9 cellular contexts compared by ENCODE assay signal in the genomic region with DNA sequence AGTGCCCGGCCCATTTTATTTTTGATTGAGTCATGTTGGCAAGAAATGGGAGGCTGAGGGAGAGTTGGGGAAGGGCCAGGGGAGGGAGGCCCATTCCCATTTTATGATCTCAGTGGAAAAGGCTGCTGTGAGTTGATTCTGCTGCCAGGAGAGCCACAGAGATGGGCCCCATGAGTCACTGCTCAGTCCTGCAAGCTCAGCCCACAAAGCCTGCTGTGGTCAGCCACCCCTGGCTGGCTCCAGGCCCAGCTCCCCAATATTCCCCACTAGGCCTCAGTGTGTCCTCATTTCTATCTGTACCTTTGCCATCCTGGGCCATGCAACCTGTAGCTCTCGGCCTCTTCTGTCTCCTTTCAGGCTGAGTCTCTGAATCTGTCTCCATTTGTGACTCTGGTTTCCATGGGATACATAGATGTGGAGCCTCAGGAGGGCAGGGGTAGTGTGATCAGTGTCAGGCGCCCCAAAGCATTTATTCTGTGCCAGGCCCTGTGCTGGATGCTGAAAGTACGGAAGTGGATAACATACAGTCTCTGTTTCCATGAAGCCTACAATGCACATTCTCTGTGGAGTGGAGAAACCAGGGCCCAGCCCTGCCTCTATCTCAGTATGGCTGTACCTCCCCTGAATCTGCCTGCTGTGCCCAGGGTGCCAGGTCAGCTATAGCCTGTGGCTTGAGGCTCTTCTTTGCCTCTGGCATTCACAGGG. TPM values are rescaled to one million over a fixed set of nuclear protein-coding genes. Genes with fewer than 3 reads are reported as not detected.
DNase-seq lines count a peak whose midpoint lies in the region; ATAC-seq and TF ChIP-seq lines count a peak whose summit lies in the region.
"Had no signal": no experiment of that assay in that cellular context is flagged by ENCODE, and none has a peak within 500 bp of the region (broad histone marks: within the 10 kb centered on the region; RNA-seq: fewer than 3 reads in every experiment).

No MANE protein-coding gene starts in this region.

- no peak overlapping the region for H3K27ac Mint-ChIP-seq in CD8-positive, alpha-beta T cell
- peak overlapping the region; percentile 58 to 77 for H3K27ac Mint-ChIP-seq in natural killer cell treated with Interleukin-12 subunit alpha and Interleukin-12 subunit beta and Interleukin-15 and Interleukin-18, amount 100 ng/mL, for 72 hours

- peaks cover 22% of the 10 kb centered on the region for H3K36me3 Mint-ChIP-seq in CD8-positive, alpha-beta T cell
- H3K36me3 Mint-ChIP-seq in natural killer cell treated with Interleukin-12 subunit alpha and Interleukin-12 subunit beta and Interleukin-15 and Interleukin-18, amount 100 ng/mL, for 72 hours, result peaks cover 5% of the 10 kb centered on the region

- no peaks in the 10 kb centered on the region for H3K27me3 ChIP-seq in CD8-positive, alpha-beta T cell (ENCODE audit: insufficient read depth, low read length)

- no peak overlapping the region for H3K27ac ChIP-seq in CD8-positive, alpha-beta T cell (ENCODE audit: low read depth, low read length)

- no peak for ATAC-seq in CD8-positive, alpha-beta T cell
- ATAC-seq in natural killer cell treated with Interleukin-12 subunit alpha and Interleukin-12 subunit beta and Interleukin-15 and Interleukin-18, amount 100 ng/mL, for 72 hours, result no peak
- ATAC-seq in HG03108 (IDR thresholded peaks at IDR 0.05; ENCODE audit: unreplicated experiment) (no peak), HG02885 (IDR thresholded peaks at IDR 0.05; ENCODE audit: poor library complexity, unreplicated experiment) (no peak), GM21423 (IDR thresholded peaks at IDR 0.05; ENCODE audit: unreplicated experiment) (no peak)

- peaks cover 21% of the 10 kb centered on the region for H3K4me1 ChIP-seq in CD8-positive, alpha-beta T cell (ENCODE audit: insufficient read depth, low read length)

- intact Hi-C loops in CD8-positive, alpha-beta T cell (cut with DNase I, micrococcal nuclease), result loop anchor here in 1 of 2 experiments (5.0 kb wide), 1 partner anchor 190 kb away; no protein-coding TSS in a partner anchor

- no peaks in the 10 kb centered on the region for H3K27me3 Mint-ChIP-seq in CD8-positive, alpha-beta T cell (ENCODE audit: low read depth)
- no peaks in the 10 kb centered on the region for H3K27me3 Mint-ChIP-seq in natural killer cell treated with Interleukin-12 subunit alpha and Interleukin-12 subunit beta and Interleukin-15 and Interleukin-18, amount 100 ng/mL, for 72 hours

- no peak for TF ChIP-seq CTCF in CD8-positive, alpha-beta T cell (IDR thresholded peaks at IDR 0.05)
- no peak for TF ChIP-seq CTCF in choroid plexus epithelial cell (conservative IDR thresholded peaks at IDR 0.05; ENCODE audit: low read depth, low read length)

- DNase-seq in CD8-positive, alpha-beta T cell, result no peak
- DNase-seq in NCI-H226 (peak; percentile 98), choroid plexus epithelial cell (ENCODE audit: low read depth) (peak; percentile 98), DMS 273 treated with DMSO at 0.1 percent for 48 hours (lab: John Stamatoyannopoulos, UW) (no peak)
- no peak for DNase-seq in natural killer cell treated with Interleukin-12 subunit alpha and Interleukin-12 subunit beta and Interleukin-15 and Interleukin-18, amount 100 ng/mL, for 72 hours (ENCODE audit: low spot score)

- peaks cover 5% of the 10 kb centered on the region for H3K36me3 ChIP-seq in CD8-positive, alpha-beta T cell (ENCODE audit: insufficient read depth, low read length)

- H3K4me3 ChIP-seq in CD8-positive, alpha-beta T cell (ENCODE audit: low read depth, low read length), result no peak overlapping the region
- peak overlapping the region; percentile 53 for H3K4me3 ChIP-seq in choroid plexus epithelial cell (ENCODE audit: low read depth, low read length)

- POLR2A ChIA-PET in CD8-positive, alpha-beta T cell (lab: Charles Lee), result no interaction called here

- H3K9me3 Mint-ChIP-seq in CD8-positive, alpha-beta T cell, result no peaks in the 10 kb centered on the region
- no peaks in the 10 kb centered on the region for H3K9me3 Mint-ChIP-seq in natural killer cell treated with Interleukin-12 subunit alpha and Interleukin-12 subunit beta and Interleukin-15 and Interleukin-18, amount 100 ng/mL, for 72 hours
- H3K9me3 Mint-ChIP-seq: neural crest cell had no signal

- H3K9me3 ChIP-seq in CD8-positive, alpha-beta T cell (ENCODE audit: low read length), result no peaks in the 10 kb centered on the region

- CTCF ChIA-PET in CD8-positive, alpha-beta T cell (lab: Charles Lee), result interaction anchor here (1.4 to 1.5 kb wide), 2 partner anchors 9 to 10 kb away, joined by 4 to 10 read pairs; no protein-coding TSS in a partner anchor

- H3K4me1 Mint-ChIP-seq in CD8-positive, alpha-beta T cell (ENCODE audit: low read depth), result peaks cover 17% of the 10 kb centered on the region
- peaks cover 12 to 16% of the 10 kb centered on the region in 2 donors for H3K4me1 Mint-ChIP-seq in natural killer cell treated with Interleukin-12 subunit alpha and Interleukin-12 subunit beta and Interleukin-15 and Interleukin-18, amount 100 ng/mL, for 72 hours (ENCODE audit: low read depth in 2 of 2)
- H3K4me1 Mint-ChIP-seq: neural crest cell had no signal

- H3K4me3 Mint-ChIP-seq in CD8-positive, alpha-beta T cell, result peak overlapping the region; percentile 45
- peak overlapping the region; percentile 45 for H3K4me3 Mint-ChIP-seq in natural killer cell treated with Interleukin-12 subunit alpha and Interleukin-12 subunit beta and Interleukin-15 and Interleukin-18, amount 100 ng/mL, for 72 hours

RNA-seq across cellular contexts. Expression of a gene that starts 1.9 kb away (rescaled TPM):
- 10 to 100 TPM; 11.3 to 13.7 TPM for total RNA-seq in CD8-positive, alpha-beta T cell
- 1 to 10 TPM; 5.8 to 8.7 TPM for total RNA-seq in natural killer cell treated with Interleukin-12 subunit alpha and Interleukin-12 subunit beta and Interleukin-15 and Interleukin-18, amount 100 ng/mL, for 72 hours

RNA-seq across cellular contexts. Expression of a gene that starts 28.7 kb away (rescaled TPM):
- total RNA-seq in CD8-positive, alpha-beta T cell, result 1 to 10 TPM; 2.0 to 2.1 TPM
- 1 to 10 TPM; 1.4 to 5.9 TPM for total RNA-seq in natural killer cell treated with Interleukin-12 subunit alpha and Interleukin-12 subunit beta and Interleukin-15 and Interleukin-18, amount 100 ng/mL, for 72 hours

RNA-seq across cellular contexts. Expression of a gene that starts 30.2 kb away (rescaled TPM):
- total RNA-seq in CD8-positive, alpha-beta T cell, result 10 to 100 TPM; 15.2 to 18.7 TPM
- 100 to 1,000 TPM; 156 to 160 TPM for total RNA-seq in natural killer cell treated with Interleukin-12 subunit alpha and Interleukin-12 subunit beta and Interleukin-15 and Interleukin-18, amount 100 ng/mL, for 72 hours

RNA-seq across cellular contexts. Expression of a gene that starts 49.1 kb away (rescaled TPM):
- total RNA-seq in CD8-positive, alpha-beta T cell, result not detected
- total RNA-seq in natural killer cell treated with Interleukin-12 subunit alpha and Interleukin-12 subunit beta and Interleukin-15 and Interleukin-18, amount 100 ng/mL, for 72 hours, result under 1 TPM in 1 of 2 donors, not detected in 1; 0.67 TPM

RNA-seq across cellular contexts. Expression of a gene that starts 49.2 kb away (rescaled TPM):
- not detected for total RNA-seq in CD8-positive, alpha-beta T cell
- total RNA-seq in natural killer cell treated with Interleukin-12 subunit alpha and Interleukin-12 subunit beta and Interleukin-15 and Interleukin-18, amount 100 ng/mL, for 72 hours, result under 1 TPM in 1 of 2 donors, not detected in 1; 0.61 TPM

Comparison
In these comparisons a context has a peak if more than half of its experiments do, and no peak if none do; other contexts are left out.
1. DNase-seq: peak in NCI-H226 (single experiment) and choroid plexus epithelial cell (single experiment); none in CD8-positive, alpha-beta T cell (0 of 7), natural killer cell treated with Interleukin-12 subunit alpha and Interleukin-12 subunit beta and Interleukin-15 and Interleukin-18, amount 100 ng/mL, for 72 hours (single experiment) and DMS 273 treated with DMSO at 0.1 percent for 48 hours (single experiment).
2. RNA of a gene that starts 30.2 kb away (total RNA-seq): 156 to 160 TPM in natural killer cell treated with Interleukin-12 subunit alpha and Interleukin-12 subunit beta and Interleukin-15 and Interleukin-18, amount 100 ng/mL, for 72 hours; 15.2 to 18.7 TPM in CD8-positive, alpha-beta T cell; every median in the first group is over 4 times any median in the second.